2 cellular contexts compared by ENCODE assay signal in genomic region chr1:54262244-54262643, GRCh38.
TF ChIP-seq lines count a peak whose summit lies in the region.

No MANE protein-coding gene starts in this region.

TF ChIP-seq in liver, 16 proteins besides CTCF, POLR2A, EP300 and RAD21 (continued from another document):
- no peak for TF ChIP-seq ZBTB33 (IDR thresholded peaks at IDR 0.05)
- TF ChIP-seq HNF4A (conservative IDR thresholded peaks at IDR 0.05) = peak in 1 of 2 donors; percentile 45
- no peak for TF ChIP-seq EGR1 (IDR thresholded peaks at IDR 0.05; ENCODE audit: low read depth in 2 of 2)
- TF ChIP-seq MAX (IDR thresholded peaks at IDR 0.05) = no peak
- TF ChIP-seq YY1 (IDR thresholded peaks at IDR 0.05) = no peak
- TF ChIP-seq SP1 (IDR thresholded peaks at IDR 0.05) = no peak
- no peak for TF ChIP-seq HNF4G (IDR thresholded peaks at IDR 0.05)
- no peak for TF ChIP-seq ATF3 (IDR thresholded peaks at IDR 0.05)
- TF ChIP-seq RXRA (IDR thresholded peaks at IDR 0.05) = peak; percentile 58 to 92

TF ChIP-seq in HepG2, 621 proteins besides CTCF, POLR2A, EP300 and RAD21 (continued from another document):
- no peak for TF ChIP-seq ARID2 (CRISPR knock-in tag; IDR thresholded peaks at IDR 0.05; ENCODE audit: borderline replicate concordance)
- TF ChIP-seq RCOR2 (CRISPR knock-in tag; IDR thresholded peaks at IDR 0.05) = no peak
- no peak for TF ChIP-seq U2AF2 (IDR thresholded peaks at IDR 0.05; ENCODE audit: low read depth, low read length)
- TF ChIP-seq ZNF704 (CRISPR knock-in tag; IDR thresholded peaks at IDR 0.05; ENCODE audit: borderline replicate concordance) = no peak
- no peak for TF ChIP-seq TGIF2 (CRISPR knock-in tag; IDR thresholded peaks at IDR 0.05)
- no peak for TF ChIP-seq ZBTB10 (CRISPR knock-in tag; IDR thresholded peaks at IDR 0.05; ENCODE audit: borderline replicate concordance)
- TF ChIP-seq ZXDC (CRISPR knock-in tag; IDR thresholded peaks at IDR 0.05) = no peak
